In the genomic region with DNA sequence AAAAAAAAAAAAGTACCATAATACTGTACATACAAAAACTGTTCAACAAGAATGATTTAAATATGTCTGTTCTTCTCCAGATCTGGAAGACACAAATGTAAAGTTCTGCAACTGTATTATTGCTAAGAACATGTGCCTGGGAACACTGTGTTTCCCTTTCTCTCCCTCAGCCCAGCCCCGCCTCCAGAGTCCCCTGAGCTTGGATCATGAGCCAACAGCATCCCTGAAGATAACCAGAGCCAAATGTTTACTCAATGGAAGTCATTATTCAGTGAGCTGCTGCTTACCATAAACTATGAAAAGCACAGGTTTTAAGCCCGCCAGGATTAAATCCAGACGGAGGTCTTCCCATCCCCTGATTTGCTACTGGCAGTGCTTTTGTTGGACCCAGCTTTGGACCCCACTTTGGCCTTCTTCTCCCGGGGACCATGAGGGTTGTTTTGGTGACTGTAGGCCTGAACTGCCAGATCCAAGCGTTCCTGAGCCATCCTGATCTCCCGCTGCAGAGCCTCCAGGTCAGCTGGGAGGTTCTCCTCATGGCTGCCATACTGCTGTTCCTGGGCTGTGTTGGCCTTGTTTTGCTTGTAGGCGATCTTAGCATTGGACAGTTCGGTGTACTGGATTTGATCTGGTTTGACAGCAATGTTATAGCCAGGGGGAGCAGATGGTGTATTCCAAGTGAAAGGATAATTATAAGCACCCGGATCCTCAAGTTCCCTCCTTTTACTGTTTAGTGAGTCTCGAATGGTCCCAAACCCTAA, we compare ENCODE assay signal across 19 cellular contexts. TPM values are rescaled to one million over a fixed set of nuclear protein-coding genes. Genes with fewer than 3 reads are reported as not detected.
A peak's percentile ranks its signal among the peaks of the same experiment; 100 is the strongest.
DNase-seq lines count a peak whose midpoint lies in the region; ATAC-seq and TF ChIP-seq lines count a peak whose summit lies in the region.
"Had no signal": no experiment of that assay in that cellular context is flagged by ENCODE, and none has a peak within 500 bp of the region (broad histone marks: within the 10 kb centered on the region; RNA-seq: fewer than 3 reads in every experiment).

No MANE protein-coding gene starts in this region.

- H3K4me1 Mint-ChIP-seq in osteocyte (ENCODE audit: unreplicated experiment) (peaks cover 14% of the 10 kb centered on the region), nephron progenitor cell (no peaks in the 10 kb centered on the region)
- H3K4me1 Mint-ChIP-seq in CD8-positive, alpha-beta T cell (ENCODE audit: low read depth), result no peaks in the 10 kb centered on the region
- no peaks in the 10 kb centered on the region for H3K4me1 Mint-ChIP-seq in CD4-positive, alpha-beta T cell (ENCODE audit: low read depth)
- H3K4me1 Mint-ChIP-seq: naive thymus-derived CD8-positive, alpha-beta T cell had no signal

- TF ChIP-seq CTCF in gastroesophageal sphincter (IDR thresholded peaks at IDR 0.05) (no peak), osteocyte (IDR thresholded peaks at IDR 0.05) (no peak), nephron progenitor cell (IDR thresholded peaks at IDR 0.05) (no peak), mucosa of descending colon (IDR thresholded peaks at IDR 0.05) (no peak)
- TF ChIP-seq CTCF in CD8-positive, alpha-beta T cell (IDR thresholded peaks at IDR 0.05), result no peak
- no peak for TF ChIP-seq CTCF in CD4-positive, alpha-beta T cell (IDR thresholded peaks at IDR 0.05)

- CTCF ChIA-PET in CD8-positive, alpha-beta T cell (lab: Charles Lee), result no interaction called here
- CTCF ChIA-PET in CD4-positive, alpha-beta T cell (lab: Charles Lee), result no interaction called here

- no peak for TF ChIP-seq POLR2A in gastroesophageal sphincter (IDR thresholded peaks at IDR 0.05)

- H3K27me3 Mint-ChIP-seq in osteocyte (ENCODE audit: unreplicated experiment), result no peaks in the 10 kb centered on the region
- H3K27me3 Mint-ChIP-seq in CD8-positive, alpha-beta T cell (ENCODE audit: low read depth), result peaks cover 7% of the 10 kb centered on the region
- H3K27me3 Mint-ChIP-seq in CD4-positive, alpha-beta T cell, result peaks cover 9% of the 10 kb centered on the region
- H3K27me3 Mint-ChIP-seq in nephron progenitor cell (ENCODE audit: low read depth, poor library complexity), result no peaks in the 10 kb centered on the region

- no peaks in the 10 kb centered on the region for H3K9me3 Mint-ChIP-seq in osteocyte (ENCODE audit: unreplicated experiment)
- H3K9me3 Mint-ChIP-seq in CD8-positive, alpha-beta T cell, result no peaks in the 10 kb centered on the region
- no peaks in the 10 kb centered on the region for H3K9me3 Mint-ChIP-seq in CD4-positive, alpha-beta T cell
- H3K9me3 Mint-ChIP-seq in nephron progenitor cell, result no peaks in the 10 kb centered on the region
- H3K9me3 Mint-ChIP-seq: activated naive CD4-positive, alpha-beta T cell treated with anti-CD3 and anti-CD28 coated beads, Interleukin-2, amount 50 U/mL, for 72 hours; naive thymus-derived CD8-positive, alpha-beta T cell had no signal

- peaks cover 25% of the 10 kb centered on the region for H3K36me3 Mint-ChIP-seq in osteocyte (ENCODE audit: unreplicated experiment)
- no peaks in the 10 kb centered on the region for H3K36me3 Mint-ChIP-seq in CD8-positive, alpha-beta T cell
- H3K36me3 Mint-ChIP-seq in CD4-positive, alpha-beta T cell (ENCODE audit: low read depth), result no peaks in the 10 kb centered on the region
- peaks cover 89% of the 10 kb centered on the region for H3K36me3 Mint-ChIP-seq in nephron progenitor cell (ENCODE audit: low read depth)
- H3K36me3 Mint-ChIP-seq: activated naive CD4-positive, alpha-beta T cell treated with anti-CD3 and anti-CD28 coated beads, Interleukin-2, amount 50 U/mL, for 72 hours; naive thymus-derived CD8-positive, alpha-beta T cell had no signal

- H3K27ac Mint-ChIP-seq in osteocyte (ENCODE audit: unreplicated experiment) (peak overlapping the region; percentile 27), nephron progenitor cell (no peak overlapping the region)
- H3K27ac Mint-ChIP-seq in CD8-positive, alpha-beta T cell, result no peak overlapping the region
- no peak overlapping the region for H3K27ac Mint-ChIP-seq in CD4-positive, alpha-beta T cell
- H3K27ac Mint-ChIP-seq: naive thymus-derived CD8-positive, alpha-beta T cell had no signal

- DNase-seq in DMS 273 treated with DMSO at 0.1 percent for 48 hours (lab: John Stamatoyannopoulos, UW) (peak; percentile 30), amniotic epithelial cell (ENCODE audit: low read depth) (peak; percentile 87), osteocyte (ENCODE audit: extremely low spot score, unreplicated experiment) (no peak), nephron progenitor cell (no peak), mucosa of descending colon (no peak)
- DNase-seq in CD8-positive, alpha-beta T cell, result no peak
- DNase-seq in CD4-positive, alpha-beta T cell, result no peak
- DNase-seq: activated CD4-positive, alpha-beta T cell treated with anti-CD3 and anti-CD28 coated beads for 4 hours; activated T-cell treated with anti-CD3 and anti-CD28 coated beads for 4 hours; left lung; naive thymus-derived CD8-positive, alpha-beta T cell; right lobe of liver; SHP77 treated with DMSO at 0.1 percent for 48 hours; stimulated activated CD4-positive, alpha-beta T cell treated with anti-CD3 and anti-CD28 coated beads, Interleukin-4, amount 100 ng/mL, for 1 hour; T1000; upper lobe of left lung had no signal

- peaks cover 0 to 10% of the 10 kb centered on the region in 2 donors for H3K36me3 ChIP-seq in gastroesophageal sphincter
- H3K36me3 ChIP-seq in CD8-positive, alpha-beta T cell (ENCODE audit: insufficient read depth, low read length), result no peaks in the 10 kb centered on the region
- no peaks in the 10 kb centered on the region for H3K36me3 ChIP-seq in mucosa of descending colon (ENCODE audit: low read depth)
- H3K36me3 ChIP-seq: left lung, right lobe of liver, upper lobe of left lung had no signal

- no peak overlapping the region for H3K4me3 ChIP-seq in gastroesophageal sphincter
- H3K4me3 ChIP-seq in CD8-positive, alpha-beta T cell (ENCODE audit: low read depth, low read length), result no peak overlapping the region
- H3K4me3 ChIP-seq in mucosa of descending colon, result no peak overlapping the region
- H3K4me3 ChIP-seq: left lung, right lobe of liver, upper lobe of left lung had no signal

- no peak overlapping the region for H3K4me3 Mint-ChIP-seq in osteocyte (ENCODE audit: unreplicated experiment)
- H3K4me3 Mint-ChIP-seq in CD8-positive, alpha-beta T cell, result no peak overlapping the region
- no peak overlapping the region for H3K4me3 Mint-ChIP-seq in CD4-positive, alpha-beta T cell
- no peak overlapping the region for H3K4me3 Mint-ChIP-seq in nephron progenitor cell
- H3K4me3 Mint-ChIP-seq: naive thymus-derived CD8-positive, alpha-beta T cell had no signal

- H3K4me1 ChIP-seq in gastroesophageal sphincter (peaks cover 8 to 71% (median 10%) of the 10 kb centered on the region in 3 donors), mucosa of descending colon (ENCODE audit: low read depth) (no peaks in the 10 kb centered on the region)
- no peaks in the 10 kb centered on the region for H3K4me1 ChIP-seq in CD8-positive, alpha-beta T cell (ENCODE audit: insufficient read depth, low read length)
- H3K4me1 ChIP-seq: left lung, right lobe of liver, upper lobe of left lung had no signal

- H3K27me3 ChIP-seq in gastroesophageal sphincter, result no peaks in the 10 kb centered on the region
- no peaks in the 10 kb centered on the region for H3K27me3 ChIP-seq in CD8-positive, alpha-beta T cell (ENCODE audit: insufficient read depth, low read length)
- peaks cover 5% of the 10 kb centered on the region for H3K27me3 ChIP-seq in CD4-positive, alpha-beta T cell (ENCODE audit: control insufficient read depth, insufficient read depth, low read length)
- H3K27me3 ChIP-seq: left lung, right lobe of liver, upper lobe of left lung had no signal

- ATAC-seq in gastroesophageal sphincter, result peak; percentile 86
- no peak for ATAC-seq in CD8-positive, alpha-beta T cell
- ATAC-seq in CD4-positive, alpha-beta T cell (ENCODE audit: poor library complexity), result no peak
- no peak for ATAC-seq in mucosa of descending colon
- ATAC-seq: activated naive CD4-positive, alpha-beta T cell treated with anti-CD3 and anti-CD28 coated beads, Interleukin-2, amount 50 U/mL, for 72 hours; left lung; naive thymus-derived CD8-positive, alpha-beta T cell; right lobe of liver had no signal

- intact Hi-C loops in CD8-positive, alpha-beta T cell (cut with DNase I, micrococcal nuclease), result no loop called here
- intact Hi-C loops in CD4-positive, alpha-beta T cell (cut with DNase I, micrococcal nuclease), result no loop called here
- intact Hi-C loops in mucosa of descending colon (cut with DNase I, micrococcal nuclease), result no loop called here

- POLR2A ChIA-PET in CD8-positive, alpha-beta T cell (lab: Charles Lee), result no interaction called here
- POLR2A ChIA-PET in CD4-positive, alpha-beta T cell (lab: Charles Lee), result no interaction called here

- H3K27ac ChIP-seq in gastroesophageal sphincter, result peak overlapping the region; percentile 75 to 90 (median 84)
- H3K27ac ChIP-seq in CD8-positive, alpha-beta T cell (ENCODE audit: low read depth, low read length), result no peak overlapping the region
- no peak overlapping the region for H3K27ac ChIP-seq in CD4-positive, alpha-beta T cell (ENCODE audit: low read depth, low read length)
- H3K27ac ChIP-seq: left lung, right lobe of liver, upper lobe of left lung had no signal

- WGBS in gastroesophageal sphincter (ENCODE audit: low coverage in 1 of 2), 2 donors, result 36 to 52% methylated on average over 3 to 7 of the region's 10 CpGs

- H3K9me3 ChIP-seq in gastroesophageal sphincter, result no peaks in the 10 kb centered on the region
- no peaks in the 10 kb centered on the region for H3K9me3 ChIP-seq in CD8-positive, alpha-beta T cell (ENCODE audit: low read length)
- no peaks in the 10 kb centered on the region for H3K9me3 ChIP-seq in CD4-positive, alpha-beta T cell (ENCODE audit: control insufficient read depth, low read length)
- H3K9me3 ChIP-seq in mucosa of descending colon, result no peaks in the 10 kb centered on the region
- H3K9me3 ChIP-seq: left lung, right lobe of liver, upper lobe of left lung had no signal

- peak; percentile 27 for TF ChIP-seq EP300 in gastroesophageal sphincter (IDR thresholded peaks at IDR 0.05)

RNA-seq across cellular contexts. Expression of gene GJC1, which starts 25.6 kb away (rescaled TPM):
- total RNA-seq in gastroesophageal sphincter (10 to 100 TPM; 28.2 to 78.3 (median 44.5) TPM), osteocyte (40.6 and 43.0 TPM in 2 replicates), mucosa of descending colon (100 to 1,000 TPM in 1 of 3 donors, 1 to 10 TPM in 2; 2.2 to 140 (median 5.7) TPM)
- not detected for total RNA-seq in CD8-positive, alpha-beta T cell
- total RNA-seq in CD4-positive, alpha-beta T cell, result not detected
- total RNA-seq: naive thymus-derived CD8-positive, alpha-beta T cell had no signal

RNA-seq across cellular contexts. Expression of gene HIGD1B, which starts 43.2 kb away (rescaled TPM):
- total RNA-seq in gastroesophageal sphincter (1 to 10 TPM; 1.1 to 2.5 (median 1.5) TPM), osteocyte (not detected in 2 replicates), mucosa of descending colon (1 to 10 TPM in 1 of 3 donors, not detected in 2; 1.6 TPM)
- total RNA-seq in CD8-positive, alpha-beta T cell, result not detected
- total RNA-seq in CD4-positive, alpha-beta T cell, result not detected
- total RNA-seq: activated naive CD4-positive, alpha-beta T cell treated with anti-CD3 and anti-CD28 coated beads, Interleukin-2, amount 50 U/mL, for 72 hours; epithelial cell of proximal tubule; naive thymus-derived CD8-positive, alpha-beta T cell; right lobe of liver had no signal

RNA-seq across cellular contexts. Expression of gene ADAM11, which starts 45.7 kb away (rescaled TPM):
- total RNA-seq in gastroesophageal sphincter (1 to 10 TPM in 3 of 4 donors, under 1 TPM in 1; 0.10 to 4.2 (median 1.3) TPM), osteocyte (1.0 and 1.7 TPM in 2 replicates), mucosa of descending colon (1 to 10 TPM in 1 of 3 donors, under 1 TPM in 1, not detected in 1; 0.17 to 4.7 TPM)
- total RNA-seq in CD8-positive, alpha-beta T cell, result under 1 TPM; 0.64 to 0.76 TPM
- under 1 TPM; 0.16 to 0.47 TPM for total RNA-seq in CD4-positive, alpha-beta T cell

Comparison
In these comparisons a context has a peak if more than half of its experiments do, and no peak if none do; other contexts are left out.
1. DNase-seq: peak in DMS 273 treated with DMSO at 0.1 percent for 48 hours (single experiment) and amniotic epithelial cell (single experiment); none in osteocyte (single experiment), CD8-positive, alpha-beta T cell (0 of 7), CD4-positive, alpha-beta T cell (0 of 10), nephron progenitor cell (single experiment) and mucosa of descending colon (0 of 3).
2. H3K27ac ChIP-seq: peak in gastroesophageal sphincter (4 of 4); none in CD8-positive, alpha-beta T cell (single experiment) and CD4-positive, alpha-beta T cell (single experiment).